Comparison of ENCODE assay signal across 24 cellular contexts in the genomic region with DNA sequence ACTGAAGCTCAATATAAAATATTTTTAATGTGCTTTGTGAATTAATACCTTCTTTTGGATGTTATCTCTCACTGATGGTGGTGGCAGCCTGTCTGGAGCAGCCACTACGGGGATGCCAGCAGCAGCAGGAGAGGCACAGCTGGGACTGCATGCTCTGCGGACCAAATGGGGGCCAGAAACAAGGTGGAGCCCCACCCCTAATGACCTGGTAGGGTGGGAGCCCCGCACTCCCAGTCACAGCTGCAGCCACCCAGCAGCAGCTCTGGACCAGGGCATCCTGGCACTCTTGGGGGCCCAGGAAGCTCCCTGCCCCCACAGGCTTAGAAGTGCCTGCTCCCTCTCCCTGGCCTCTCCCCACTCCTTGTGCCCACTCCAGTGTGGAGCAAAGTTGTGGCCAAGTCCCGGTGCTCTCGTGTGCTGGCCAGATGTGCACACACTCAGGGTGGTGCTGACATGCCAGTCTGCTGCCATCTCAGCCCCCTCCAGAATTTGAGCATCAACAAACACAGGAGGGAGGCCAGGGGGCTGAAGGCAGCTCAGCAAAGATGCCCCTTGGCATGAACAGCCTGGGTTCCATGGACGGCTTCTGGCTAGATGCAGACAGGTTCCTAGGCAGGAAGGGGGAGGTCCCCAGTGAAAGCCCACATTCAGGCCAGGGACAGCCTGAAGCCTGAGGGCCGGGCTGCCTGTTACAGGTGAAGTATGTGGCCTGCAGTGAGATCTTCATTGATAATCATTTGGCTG.
"Had no signal": no experiment of that assay in that cellular context is flagged by ENCODE, and none has a peak within 500 bp of the region (broad histone marks: within the 10 kb centered on the region; RNA-seq: fewer than 3 reads in every experiment).

No MANE protein-coding gene starts in this region.

- H3K9me3 ChIP-seq: body of pancreas, prostate gland, stomach, thoracic aorta, upper lobe of left lung had no signal

- H3K4me3 ChIP-seq: body of pancreas, dorsolateral prefrontal cortex, hepatocyte, prostate gland, skin epidermis, stomach, thoracic aorta, upper lobe of left lung had no signal

- DNase-seq: activated CD4-positive, alpha-beta memory T cell treated with anti-CD3 and anti-CD28 coated beads, Interleukin-2, amount 10 ng/mL, durations not matched to agents 7 days and 5 days; activated CD4-positive, alpha-beta T cell treated with anti-CD3 and anti-CD28 coated beads for 48 hours; activated CD4-positive, CD25-positive, alpha-beta regulatory T cell; activated CD8-positive, alpha-beta memory T cell treated with anti-CD3 and anti-CD28 coated beads, Interleukin-2, amount 10 ng/mL, durations not matched to agents 7 days and 5 days; activated naive CD4-positive, alpha-beta T cell; activated naive CD8-positive, alpha-beta T cell treated with anti-CD3 and anti-CD28 coated beads, Interleukin-2, amount 10 ng/mL, durations not matched to agents 7 days and 5 days; amygdala; body of pancreas; caudate nucleus; dorsolateral prefrontal cortex; foreskin keratinocyte; stimulated activated CD4-positive, alpha-beta T cell treated with anti-CD3 and anti-CD28 coated beads, Interleukin-15, amount 100 ng/mL, for 24 hours; stimulated activated CD4-positive, alpha-beta T cell treated with anti-CD3 and anti-CD28 coated beads, Interleukin-2, amount 100 ng/mL, for 48 hours; stomach had no signal

- H3K27me3 Mint-ChIP-seq: activated CD4-positive, alpha-beta memory T cell treated with anti-CD3 and anti-CD28 coated beads, Interleukin-2, amount 10 ng/mL, durations not matched to agents 7 days and 5 days; activated CD8-positive, alpha-beta memory T cell treated with anti-CD3 and anti-CD28 coated beads, Interleukin-2, amount 10 ng/mL, durations not matched to agents 7 days and 5 days; activated naive CD8-positive, alpha-beta T cell treated with anti-CD3 and anti-CD28 coated beads, Interleukin-2, amount 10 ng/mL, durations not matched to agents 7 days and 5 days; activated T-helper 17 cell treated with anti-CD3 and anti-CD28 coated beads, Interleukin-2, amount 50 U/mL, for 72 hours had no signal

- H3K27ac Mint-ChIP-seq: activated CD4-positive, alpha-beta memory T cell treated with anti-CD3 and anti-CD28 coated beads, Interleukin-2, amount 10 ng/mL, durations not matched to agents 7 days and 5 days; activated CD8-positive, alpha-beta memory T cell treated with anti-CD3 and anti-CD28 coated beads, Interleukin-2, amount 10 ng/mL, durations not matched to agents 7 days and 5 days; activated naive CD8-positive, alpha-beta T cell treated with anti-CD3 and anti-CD28 coated beads, Interleukin-2, amount 10 ng/mL, durations not matched to agents 7 days and 5 days; activated T-helper 17 cell treated with anti-CD3 and anti-CD28 coated beads, Interleukin-2, amount 50 U/mL, for 72 hours; T-helper 2 cell treated with Interferon-gamma antibody and Interleukin-4, amounts not matched to agents 5 μg/mL and 100 μg/mL, for 36 hours had no signal

- H3K4me1 ChIP-seq: body of pancreas, foreskin keratinocyte, prostate gland, stomach, upper lobe of left lung had no signal

- H3K4me3 Mint-ChIP-seq: activated CD4-positive, alpha-beta memory T cell treated with anti-CD3 and anti-CD28 coated beads, Interleukin-2, amount 10 ng/mL, durations not matched to agents 7 days and 5 days; activated CD8-positive, alpha-beta memory T cell treated with anti-CD3 and anti-CD28 coated beads, Interleukin-2, amount 10 ng/mL, durations not matched to agents 7 days and 5 days; activated naive CD8-positive, alpha-beta T cell treated with anti-CD3 and anti-CD28 coated beads, Interleukin-2, amount 10 ng/mL, durations not matched to agents 7 days and 5 days; activated T-helper 17 cell treated with anti-CD3 and anti-CD28 coated beads, Interleukin-2, amount 50 U/mL, for 72 hours; T-helper 2 cell treated with Interferon-gamma antibody and Interleukin-4, amounts not matched to agents 5 μg/mL and 100 μg/mL, for 36 hours had no signal

- H2AFZ ChIP-seq: hepatocyte had no signal

- H3K4me2 ChIP-seq: hepatocyte had no signal

- H3K36me3 ChIP-seq: prostate gland, stomach, thoracic aorta, upper lobe of left lung had no signal

- ATAC-seq: activated CD8-positive, alpha-beta memory T cell treated with anti-CD3 and anti-CD28 coated beads, Interleukin-2, amount 10 ng/mL, durations not matched to agents 7 days and 5 days; activated T-helper 17 cell treated with anti-CD3 and anti-CD28 coated beads, Interleukin-2, amount 50 U/mL, for 72 hours; body of pancreas; foreskin keratinocyte; right cardiac atrium had no signal

- H3K36me3 Mint-ChIP-seq: activated CD8-positive, alpha-beta memory T cell treated with anti-CD3 and anti-CD28 coated beads, Interleukin-2, amount 10 ng/mL, durations not matched to agents 7 days and 5 days; activated naive CD8-positive, alpha-beta T cell treated with anti-CD3 and anti-CD28 coated beads, Interleukin-2, amount 10 ng/mL, durations not matched to agents 7 days and 5 days had no signal

- H3K79me2 ChIP-seq: hepatocyte had no signal

- FAIRE-seq: islet of Langerhans had no signal

- H3K27me3 ChIP-seq: body of pancreas, dorsolateral prefrontal cortex, foreskin keratinocyte, hepatocyte, stomach, upper lobe of left lung had no signal

- H3K27ac ChIP-seq: body of pancreas, dorsolateral prefrontal cortex, epithelial cell of prostate, foreskin keratinocyte, hepatocyte, prostate gland, skin epidermis, stomach, thoracic aorta, upper lobe of left lung had no signal

- H3K4me1 Mint-ChIP-seq: activated CD4-positive, alpha-beta memory T cell treated with anti-CD3 and anti-CD28 coated beads, Interleukin-2, amount 10 ng/mL, durations not matched to agents 7 days and 5 days; activated CD8-positive, alpha-beta memory T cell treated with anti-CD3 and anti-CD28 coated beads, Interleukin-2, amount 10 ng/mL, durations not matched to agents 7 days and 5 days; activated naive CD8-positive, alpha-beta T cell treated with anti-CD3 and anti-CD28 coated beads, Interleukin-2, amount 10 ng/mL, durations not matched to agents 7 days and 5 days; activated T-helper 17 cell treated with anti-CD3 and anti-CD28 coated beads, Interleukin-2, amount 50 U/mL, for 72 hours had no signal

- H3K9me3 Mint-ChIP-seq: activated CD4-positive, alpha-beta memory T cell treated with anti-CD3 and anti-CD28 coated beads, Interleukin-2, amount 10 ng/mL, durations not matched to agents 7 days and 5 days; activated naive CD8-positive, alpha-beta T cell treated with anti-CD3 and anti-CD28 coated beads, Interleukin-2, amount 10 ng/mL, durations not matched to agents 7 days and 5 days had no signal
